Comparison of ENCODE assay signal across 1 cellular context in genomic region chr2:26760991-26761390, GRCh38. TPM values are rescaled to one million over a fixed set of nuclear protein-coding genes. Genes with fewer than 3 reads are reported as not detected.
"Had no signal": no experiment of that assay in that cellular context is flagged by ENCODE, and none has a peak within 500 bp of the region (broad histone marks: within the 10 kb centered on the region; RNA-seq: fewer than 3 reads in every experiment).

No MANE protein-coding gene starts in this region.

RNA-seq across cellular contexts. Expression of gene CENPA, which starts 24.9 kb away (rescaled TPM):
- total RNA-seq: gastroesophageal sphincter had no signal
